ENCODE assay signal across 1 cellular context in the genomic region with DNA sequence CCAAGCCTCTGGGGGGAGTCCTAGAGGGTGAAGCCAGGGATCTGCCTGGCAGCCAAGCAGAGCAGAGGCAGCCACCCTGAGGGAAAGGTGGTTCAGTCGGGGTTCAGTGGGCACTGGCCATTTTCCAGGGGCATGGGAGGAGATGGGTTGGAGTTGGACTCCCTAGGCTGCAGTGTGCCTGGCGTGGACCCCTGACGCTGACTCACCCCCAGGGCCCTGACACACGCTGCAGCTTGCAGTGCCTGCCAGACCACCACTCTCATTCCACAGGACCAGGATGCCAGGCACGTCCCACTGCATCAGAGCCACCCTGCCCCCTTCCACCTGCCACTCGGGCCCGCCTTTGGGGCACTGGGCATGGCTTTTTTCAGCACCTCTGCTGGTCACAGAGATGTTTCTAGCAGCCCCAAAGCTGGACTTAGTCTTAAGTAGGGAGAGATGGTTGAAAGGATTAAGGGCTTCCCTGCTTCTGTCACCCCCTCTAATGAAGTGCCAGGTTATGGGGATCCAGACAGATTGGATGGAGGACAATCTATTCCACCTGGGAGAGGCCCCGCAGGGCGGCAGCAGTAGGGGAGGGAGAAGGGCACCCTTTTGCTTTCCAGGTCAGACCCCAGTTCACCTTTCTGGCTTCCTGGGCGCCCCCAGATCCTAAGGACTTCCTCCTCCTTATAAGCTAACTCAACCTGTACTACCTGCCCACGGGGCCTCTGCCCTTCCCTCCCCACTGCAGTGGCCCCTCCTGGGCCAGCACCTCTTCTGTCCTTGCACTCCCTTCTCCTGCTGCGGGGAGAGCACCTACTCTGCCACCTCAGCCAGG.
TF ChIP-seq lines count a peak whose summit lies in the region.

No MANE protein-coding gene starts in this region.

TF ChIP-seq in H1, 55 proteins besides CTCF, POLR2A, EP300 and RAD21:
- TF ChIP-seq TAF1 (IDR thresholded peaks at IDR 0.05; ENCODE audit: low read depth, low read length) (no peak), SP2 (IDR thresholded peaks at IDR 0.05; ENCODE audit: low read length) (no peak), NRF1 (IDR thresholded peaks at IDR 0.05; ENCODE audit: low read depth, low read length) (no peak), HDAC2 (IDR thresholded peaks at IDR 0.05; ENCODE audit: borderline replicate concordance in 1 of 2, low read depth in 2 of 2, low read length in 2 of 2) (no peak), TBP (IDR thresholded peaks at IDR 0.05; ENCODE audit: low read depth, low read length) (no peak), HDAC6 (IDR thresholded peaks at IDR 0.05; ENCODE audit: low read depth, low read length) (no peak), BRCA1 (IDR thresholded peaks at IDR 0.05; ENCODE audit: low read depth, low read length) (no peak), SIN3A (conservative IDR thresholded peaks at IDR 0.05 in 1 of 2, IDR thresholded peaks at IDR 0.05 in 1 of 2; ENCODE audit: low read depth in 1 of 2, low read length in 2 of 2) (no peak), RFX5 (IDR thresholded peaks at IDR 0.05; ENCODE audit: borderline replicate concordance, low read depth, low read length) (no peak), SAP30 (IDR thresholded peaks at IDR 0.05; ENCODE audit: insufficient read depth, insufficient replicate concordance, low read length) (no peak), KDM5A (IDR thresholded peaks at IDR 0.05; ENCODE audit: low read length) (no peak), BCL11A (IDR thresholded peaks at IDR 0.05; ENCODE audit: low read depth in 2 of 2, low read length in 2 of 2) (no peak), TAF7 (optimal IDR thresholded peaks at IDR 0.05; ENCODE audit: borderline replicate concordance, low read depth, low read length) (no peak)
